In the genomic region with DNA sequence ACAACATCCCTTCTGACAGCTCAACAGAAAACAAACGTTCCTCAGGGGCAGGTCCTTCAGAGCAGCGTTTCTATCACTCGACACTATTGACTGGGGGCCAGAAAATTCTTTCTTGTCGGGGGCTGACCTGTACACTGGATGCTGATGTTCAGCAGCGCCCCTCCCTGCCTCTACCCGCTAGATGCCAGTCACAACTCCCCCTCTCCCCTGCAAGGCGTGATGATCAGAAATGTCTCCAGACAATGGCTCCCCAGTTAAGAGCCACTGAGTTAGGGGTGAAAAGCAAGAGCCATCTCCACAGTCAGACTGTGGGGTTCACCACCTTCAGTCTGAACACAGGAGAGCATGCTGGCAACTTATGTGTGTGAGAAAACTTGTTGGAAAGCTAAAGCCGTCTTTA, we compare ENCODE assay signal across 14 cellular contexts. TPM values are rescaled to one million over a fixed set of nuclear protein-coding genes. Genes with fewer than 3 reads are reported as not detected.
A peak's percentile ranks its signal among the peaks of the same experiment; 100 is the strongest.
DNase-seq lines count a peak whose midpoint lies in the region; TF ChIP-seq lines count a peak whose summit lies in the region.
"Had no signal": no experiment of that assay in that cellular context is flagged by ENCODE, and none has a peak within 500 bp of the region (broad histone marks: within the 10 kb centered on the region; RNA-seq: fewer than 3 reads in every experiment).

No MANE protein-coding gene starts in this region.

- H3K18ac ChIP-seq in trophoblast cell (ENCODE audit: low read length): peak overlapping the region; percentile 56

- H3K4me2 ChIP-seq in PC-9: no peak overlapping the region
- H3K4me2 ChIP-seq in trophoblast cell (ENCODE audit: low read length): no peak overlapping the region

- H3K23ac ChIP-seq in trophoblast cell (ENCODE audit: low read length): no peak overlapping the region

- no peak overlapping the region for H3K9ac ChIP-seq in trophoblast cell (ENCODE audit: low read length)

- no peak overlapping the region for H2AK5ac ChIP-seq in trophoblast cell (ENCODE audit: low read length)

- H3K36me3 Mint-ChIP-seq in Caco-2 (ENCODE audit: insufficient read depth, unreplicated experiment): peaks cover 82% of the 10 kb centered on the region

- H3K9me3 ChIP-seq in Caco-2: no peaks in the 10 kb centered on the region
- H3K9me3 ChIP-seq in PC-9 (ENCODE audit: insufficient read depth, low read depth): no peaks in the 10 kb centered on the region
- H3K9me3 ChIP-seq in ectodermal cell (ENCODE audit: control insufficient read depth, low read length): no peaks in the 10 kb centered on the region
- no peaks in the 10 kb centered on the region for H3K9me3 ChIP-seq in trophoblast cell (ENCODE audit: insufficient read depth, low read depth, low read length)

- H3K9me3 Mint-ChIP-seq in Caco-2 (ENCODE audit: unreplicated experiment): no peaks in the 10 kb centered on the region

- peak overlapping the region; percentile 88 for H3K27ac ChIP-seq in PC-9
- peak overlapping the region; percentile 1 for H3K27ac ChIP-seq in ectodermal cell (ENCODE audit: insufficient read depth, low read depth, low read length, poor library complexity, severe bottlenecking)
- H3K27ac ChIP-seq in trophoblast cell (ENCODE audit: low read depth, low read length): no peak overlapping the region

- no peaks in the 10 kb centered on the region for H3K27me3 Mint-ChIP-seq in Caco-2 (ENCODE audit: insufficient read depth, unreplicated experiment)

- peaks cover 24% of the 10 kb centered on the region for H3K4me1 Mint-ChIP-seq in Caco-2 (ENCODE audit: low read depth, unreplicated experiment)

- peak overlapping the region; percentile 76 for H3K27ac Mint-ChIP-seq in Caco-2 (ENCODE audit: unreplicated experiment)

- H3K79me1 ChIP-seq in trophoblast cell (ENCODE audit: low read length): no peaks in the 10 kb centered on the region

- BruUV-seq in Caco-2 (replicated peaks; lab: Mats Ljungman, UMichigan) (no TSS peak), PC-9 (replicated peaks; lab: Mats Ljungman, UMichigan) (no TSS peak)

- no peak overlapping the region for H2BK5ac ChIP-seq in trophoblast cell (ENCODE audit: low read depth, low read length, poor library complexity)

- peaks cover 85% of the 10 kb centered on the region for H3K79me2 ChIP-seq in PC-9 (ENCODE audit: low read depth)
- peaks cover 16% of the 10 kb centered on the region for H3K79me2 ChIP-seq in trophoblast cell (ENCODE audit: control insufficient read depth, insufficient read depth, low read length, poor library complexity)

- H4K20me1 ChIP-seq in PC-9 (ENCODE audit: insufficient read depth): no peaks in the 10 kb centered on the region

- H4K12ac ChIP-seq in trophoblast cell (ENCODE audit: low read depth, low read length): no peak overlapping the region

- H2BK120ac ChIP-seq in trophoblast cell (ENCODE audit: insufficient read depth, low read length, poor library complexity): no peak overlapping the region

- WGBS in ectodermal cell, 2 experiments: 92 to 94% methylated on average over 8 of the region's 8 CpGs
- no CpG with 5 or more reads among the region's 8 CpGs for whole genome bisulfite sequencing in trophoblast cell (ENCODE audit: extremely low coverage, insufficient coverage, insufficient read length)

- H3F3A ChIP-seq in PC-9 (ENCODE audit: insufficient read depth, low read depth): peaks cover 29% of the 10 kb centered on the region

- no peaks in the 10 kb centered on the region for H3K27me3 ChIP-seq in Caco-2 (replicated peaks; ENCODE audit: control insufficient read depth, insufficient read depth, low read length)
- H3K27me3 ChIP-seq in PC-9 (ENCODE audit: insufficient read depth, low read depth): no peaks in the 10 kb centered on the region
- H3K27me3 ChIP-seq in ectodermal cell (ENCODE audit: control insufficient read depth, insufficient read depth, low read length, poor library complexity, severe bottlenecking): no peaks in the 10 kb centered on the region
- no peaks in the 10 kb centered on the region for H3K27me3 ChIP-seq in trophoblast cell (ENCODE audit: insufficient read depth, low read length)

- intact Hi-C loops in Caco-2 (cut with micrococcal nuclease; ENCODE audit: unreplicated experiment): no loop called here
- intact Hi-C loops in PC-9 (cut with micrococcal nuclease; ENCODE audit: unreplicated experiment): no loop called here

- POLR2A ChIA-PET in Caco-2 (lab: Charles Lee): no interaction called here
- POLR2A ChIA-PET in PC-9 (lab: Charles Lee; ENCODE audit: unreplicated experiment): no interaction called here

- H3K14ac ChIP-seq in trophoblast cell (ENCODE audit: low read length): no peak overlapping the region

- H3K4me3 ChIP-seq in Caco-2 (ENCODE audit: low read depth, low read length) (no peak overlapping the region), PC-9 (no peak overlapping the region), ectodermal cell (ENCODE audit: insufficient read depth, low read depth, low read length) (no peak overlapping the region), trophoblast cell (ENCODE audit: low read depth, low read length) (no peak overlapping the region)

- H4K8ac ChIP-seq in trophoblast cell (ENCODE audit: low read depth, low read length): no peak overlapping the region

- no peak overlapping the region for H3K4me3 Mint-ChIP-seq in Caco-2 (ENCODE audit: unreplicated experiment)

- no peak overlapping the region for H2BK12ac ChIP-seq in trophoblast cell (ENCODE audit: low read length)

- H4K91ac ChIP-seq in trophoblast cell (ENCODE audit: low read depth, low read length): no peak overlapping the region

- no peaks in the 10 kb centered on the region for H3K9me2 ChIP-seq in PC-9 (ENCODE audit: insufficient read depth)

- CTCF ChIA-PET in Caco-2 (lab: Charles Lee) (interaction anchor here (1.1 kb wide), 1 partner anchor 11 kb away, joined by 5 read pairs; no protein-coding TSS in a partner anchor), PC-9 (lab: Charles Lee) (no interaction called here)

- TF ChIP-seq CTCF in Caco-2 (IDR thresholded peaks at IDR 0.05; ENCODE audit: insufficient read depth in 1 of 2, low read depth in 1 of 2, low read length in 1 of 2, severe bottlenecking in 1 of 2, unreplicated experiment in 1 of 2) (no peak), PC-9 (conservative IDR thresholded peaks at IDR 0.05) (no peak)

- peaks cover 3% of the 10 kb centered on the region for H3K36me3 ChIP-seq in Caco-2 (ENCODE audit: control insufficient read depth, insufficient read depth, low read length)
- H3K36me3 ChIP-seq in PC-9 (ENCODE audit: low read depth): peaks cover 18% of the 10 kb centered on the region
- no peaks in the 10 kb centered on the region for H3K36me3 ChIP-seq in ectodermal cell (ENCODE audit: control insufficient read depth, insufficient read depth, low read length)
- H3K36me3 ChIP-seq in trophoblast cell (ENCODE audit: control insufficient read depth in 1 of 2, insufficient read depth in 2 of 2, low read length in 2 of 2): peaks cover 9 to 12% of the 10 kb centered on the region in 2 experiments

- H3K4ac ChIP-seq in trophoblast cell (ENCODE audit: low read depth, low read length): peak overlapping the region; percentile 57

- no peak overlapping the region for H2AFZ ChIP-seq in PC-9
- H2AFZ ChIP-seq in trophoblast cell (ENCODE audit: insufficient read depth, low read length, poor library complexity): peak overlapping the region; percentile 25

- H3K4me1 ChIP-seq in Caco-2 (peaks cover 19% of the 10 kb centered on the region), PC-9 (replicated peaks; ENCODE audit: insufficient read depth) (peaks cover 52% of the 10 kb centered on the region), ectodermal cell (ENCODE audit: control insufficient read depth, insufficient read depth, low read length) (peaks cover 21% of the 10 kb centered on the region), trophoblast cell (ENCODE audit: control insufficient read depth in 1 of 2, insufficient read depth in 2 of 2, low read length in 2 of 2) (peaks cover 8 to 20% of the 10 kb centered on the region in 2 experiments)

- DNase-seq in Caco-2 (no peak), PC-9 (no peak), trophoblast cell (no peak), NCI-H446 (lab: John Stamatoyannopoulos, UW) (no peak), NCI-H2029 (lab: John Stamatoyannopoulos, UW) (no peak)
- no peak for DNase-seq in stimulated activated naive CD4-positive, alpha-beta T cell treated with Interleukin-2 at 50 U/mL for 16 hours (lab: John Stamatoyannopoulos, UW)
- DNase-seq: activated CD8-positive, alpha-beta memory T cell treated with anti-CD3 and anti-CD28 coated beads for 24 hours; effector CD8-positive, alpha-beta T cell; foreskin fibroblast; HCEC 1CT; NCI-H345; retina; stimulated activated CD4-positive, alpha-beta T cell treated with anti-CD3 and anti-CD28 coated beads, Interleukin-4, amount 100 ng/mL, for 24 hours had no signal

RNA-seq across cellular contexts. Expression of gene SERINC5, which starts 39.8 kb away (rescaled TPM):
- 225 and 226 TPM in 2 replicates for total RNA-seq in Caco-2 (2022)
- 68.8 and 77.7 TPM in 2 replicates for total RNA-seq in PC-9 (2021)
- 67.1 TPM for polyA plus RNA-seq in ectodermal cell (2013, experiment 1 of 4)
- polyA plus RNA-seq in ectodermal cell (2013, experiment 2 of 4): 96.2 TPM
- polyA plus RNA-seq in ectodermal cell (2013, experiment 3 of 4): 53.1 TPM
- 70.1 TPM for polyA plus RNA-seq in ectodermal cell (2013, experiment 4 of 4)
- 106 and 110 TPM in 2 replicates for polyA plus RNA-seq in trophoblast cell (2013)
